21 cellular contexts compared by ENCODE assay signal in the genomic region with DNA sequence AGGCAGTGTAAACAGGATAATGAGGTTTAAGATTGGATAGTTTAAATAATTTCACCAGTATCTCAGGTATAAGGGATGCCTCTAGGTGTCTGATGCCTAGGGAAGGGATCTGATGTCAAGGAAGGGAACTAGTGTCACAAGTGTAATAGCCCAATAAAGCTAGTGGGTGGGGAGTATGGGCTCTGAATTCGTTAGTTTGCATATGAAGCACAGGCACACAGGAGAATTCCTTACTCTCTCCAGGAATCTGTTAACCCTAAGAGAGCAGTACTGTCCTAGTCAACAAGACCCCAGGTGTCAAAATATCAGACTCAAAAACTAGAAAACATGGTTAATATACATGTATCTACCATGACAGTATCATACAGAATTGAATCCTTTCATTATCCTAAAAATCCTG.
"Had no signal": no experiment of that assay in that cellular context is flagged by ENCODE, and none has a peak within 500 bp of the region (broad histone marks: within the 10 kb centered on the region; RNA-seq: fewer than 3 reads in every experiment).

No MANE protein-coding gene starts in this region.

- H3K4me3 ChIP-seq: dorsolateral prefrontal cortex, left lung, prostate gland, right atrium auricular region, smooth muscle cell, stomach, thyroid gland had no signal

- H3K4me2 ChIP-seq: smooth muscle cell had no signal

- H3K4me1 ChIP-seq: left lung, prostate gland, right atrium auricular region, stomach, thyroid gland had no signal

- H3K27ac ChIP-seq: dorsolateral prefrontal cortex, left lung, prostate gland, right atrium auricular region, stomach, thyroid gland had no signal

- H3K36me3 ChIP-seq: left lung, prostate gland, right atrium auricular region, stomach, thyroid gland had no signal

- DNase-seq: dorsolateral prefrontal cortex; effector CD4-positive, alpha-beta T cell; hypothalamus; left cardiac atrium; left lung; mesenchymal stem cell; midbrain; naive thymus-derived CD4-positive, alpha-beta T cell; nucleus accumbens; stimulated activated CD4-positive, alpha-beta T cell treated with anti-CD3 and anti-CD28 coated beads, Interleukin-12 subunit alpha, Interleukin-12 subunit beta, amount 100 ng/mL, for 4 hours; stimulated activated CD4-positive, alpha-beta T cell treated with anti-CD3 and anti-CD28 coated beads, Interleukin-1b, Interleukin-23, amount 100 ng/mL, for 48 hours; stimulated activated CD4-positive, alpha-beta T cell treated with anti-CD3 and anti-CD28 coated beads, Interleukin-4, amount 100 ng/mL, for 1 hour; stimulated activated CD8-positive, alpha-beta memory T cell treated with anti-CD3 and anti-CD28 coated beads, Interleukin-4, amount 100 ng/mL, for 48 hours; stimulated activated naive CD4-positive, alpha-beta T cell; stomach; thyroid gland; trophoblast cell had no signal

- H3K27me3 ChIP-seq: left lung, right atrium auricular region, stomach, thyroid gland had no signal

- ATAC-seq: left cardiac atrium; left lung; naive thymus-derived CD4-positive, alpha-beta T cell; sciatic nerve had no signal

- H3K9me3 ChIP-seq: left lung, prostate gland, right atrium auricular region, stomach, thyroid gland had no signal
